Comparison of ENCODE assay signal across 8 cellular contexts in genomic region chr10:63700209-63700934, GRCh38.
DNase-seq lines count a peak whose midpoint lies in the region; ATAC-seq and TF ChIP-seq lines count a peak whose summit lies in the region.

No MANE protein-coding gene starts in this region.

- H3K27ac ChIP-seq in Panc1 (ENCODE audit: low read length) = peak overlapping the region; percentile 84
- H3K27ac ChIP-seq in esophagus muscularis mucosa (replicated peaks in 1 of 4) = peak overlapping the region; percentile 67 to 81 (median 78)
- peak overlapping the region; percentile 68 to 80 (median 74) for H3K27ac ChIP-seq in sigmoid colon

- POLR2A ChIA-PET in Panc1 (lab: Charles Lee) = interaction anchor here (0.6 to 1.0 kb wide), 3 partner anchors 12 to 47 kb away, joined by 3 to 4 read pairs (median 3); no protein-coding TSS in a partner anchor

- intact Hi-C loops in Panc1 (cut with micrococcal nuclease; ENCODE audit: unreplicated experiment) = no loop called here
- intact Hi-C loops in esophagus muscularis mucosa (cut with DNase I) = no loop called here
- intact Hi-C loops in sigmoid colon (cut with DNase I) = no loop called here

- no peak overlapping the region for H3K4me3 ChIP-seq in Panc1 (ENCODE audit: low read depth in 2 of 2, low read length in 2 of 2)
- H3K4me3 ChIP-seq in esophagus muscularis mucosa = no peak overlapping the region
- no peak overlapping the region for H3K4me3 ChIP-seq in sigmoid colon

- TF ChIP-seq POLR2A in esophagus muscularis mucosa (IDR thresholded peaks at IDR 0.05; ENCODE audit: low read depth) = no peak
- TF ChIP-seq POLR2A in sigmoid colon (IDR thresholded peaks at IDR 0.05) = no peak

- DNase-seq in GM03348 (ENCODE audit: low spot score) (peak; percentile 86), Panc1 (ENCODE audit: low read depth, low spot score) (peak; percentile 87), esophagus muscularis mucosa (ENCODE audit: extremely low spot score) (no peak), sigmoid colon (no peak), SIG-M5 treated with dmso at 0.1 percent for 504 hours (lab: John Stamatoyannopoulos, UW; ENCODE audit: unreplicated experiment) (no peak), Ammon's horn (ENCODE audit: low spot score) (no peak), NCI-H510A (lab: John Stamatoyannopoulos, UW) (no peak)

- in situ Hi-C loops in Panc1 (cut with HindIII; ENCODE audit: low pct_unique_long_range_greater_than_20kb, low sequenced_read_pairs) = loop anchor here (25.0 kb wide), 1 partner anchor 513 kb away; no protein-coding TSS in a partner anchor

- WGBS in esophagus muscularis mucosa = 29% methylated on average over 5 of the region's 5 CpGs
- 54 to 65% methylated on average over 5 of the region's 5 CpGs for WGBS in sigmoid colon, 2 donors

- no TSS peak for BruUV-seq in Panc1 (replicated peaks; lab: Mats Ljungman, UMichigan)

- H3K36me3 ChIP-seq in Panc1 (ENCODE audit: control insufficient read depth, insufficient read depth, low read length) = no peaks in the 10 kb centered on the region
- no peaks in the 10 kb centered on the region for H3K36me3 ChIP-seq in esophagus muscularis mucosa
- no peaks in the 10 kb centered on the region for H3K36me3 ChIP-seq in sigmoid colon

- ATAC-seq in Panc1 (peak; percentile 97), HG03439 (IDR thresholded peaks at IDR 0.05; ENCODE audit: unreplicated experiment) (no peak)

- TF ChIP-seq EP300 in esophagus muscularis mucosa (IDR thresholded peaks at IDR 0.05) (no peak), sigmoid colon (IDR thresholded peaks at IDR 0.05) (no peak)

- H3K4me1 ChIP-seq in Panc1 (ENCODE audit: control insufficient read depth, insufficient read depth, low read length) (peaks cover 49% of the 10 kb centered on the region), esophagus muscularis mucosa (peaks cover 34 to 39% (median 37%) of the 10 kb centered on the region in 4 donors), sigmoid colon (peaks cover 0 to 42% (median 40%) of the 10 kb centered on the region in 4 donors)

- H3K9me3 ChIP-seq in Panc1 (ENCODE audit: control insufficient read depth, insufficient read depth, low read depth, low read length) (peaks cover 12% of the 10 kb centered on the region; the same call in 1 of the 2 replicates), esophagus muscularis mucosa (no peaks in the 10 kb centered on the region), sigmoid colon (no peaks in the 10 kb centered on the region)

- CTCF ChIA-PET in Panc1 (lab: Charles Lee) = interaction anchor here (0.9 kb wide), 1 partner anchor 20 kb away, joined by 3 read pairs; no protein-coding TSS in a partner anchor

- TF ChIP-seq CTCF in Panc1 (IDR thresholded peaks at IDR 0.05) = no peak
- no peak for TF ChIP-seq CTCF in esophagus muscularis mucosa (IDR thresholded peaks at IDR 0.05)
- TF ChIP-seq CTCF in sigmoid colon (IDR thresholded peaks at IDR 0.05) = no peak

- H3K27me3 ChIP-seq in Panc1 (ENCODE audit: control insufficient read depth, insufficient read depth, low read length) (no peaks in the 10 kb centered on the region), esophagus muscularis mucosa (no peaks in the 10 kb centered on the region), sigmoid colon (no peaks in the 10 kb centered on the region)

Comparison
In these comparisons a context has a peak if more than half of its experiments do, and no peak if none do; other contexts are left out.
1. DNase-seq: peak in GM03348 (single experiment) and Panc1 (single experiment); none in esophagus muscularis mucosa (single experiment), sigmoid colon (single experiment), SIG-M5 treated with dmso at 0.1 percent for 504 hours (single experiment), Ammon's horn (single experiment) and NCI-H510A (single experiment).
2. Peak in every context shown above with its lines, with median percentiles within 50 percentile points of each other: H3K27ac ChIP-seq.